Comparison of ENCODE assay signal across 29 cellular contexts in the genomic region with DNA sequence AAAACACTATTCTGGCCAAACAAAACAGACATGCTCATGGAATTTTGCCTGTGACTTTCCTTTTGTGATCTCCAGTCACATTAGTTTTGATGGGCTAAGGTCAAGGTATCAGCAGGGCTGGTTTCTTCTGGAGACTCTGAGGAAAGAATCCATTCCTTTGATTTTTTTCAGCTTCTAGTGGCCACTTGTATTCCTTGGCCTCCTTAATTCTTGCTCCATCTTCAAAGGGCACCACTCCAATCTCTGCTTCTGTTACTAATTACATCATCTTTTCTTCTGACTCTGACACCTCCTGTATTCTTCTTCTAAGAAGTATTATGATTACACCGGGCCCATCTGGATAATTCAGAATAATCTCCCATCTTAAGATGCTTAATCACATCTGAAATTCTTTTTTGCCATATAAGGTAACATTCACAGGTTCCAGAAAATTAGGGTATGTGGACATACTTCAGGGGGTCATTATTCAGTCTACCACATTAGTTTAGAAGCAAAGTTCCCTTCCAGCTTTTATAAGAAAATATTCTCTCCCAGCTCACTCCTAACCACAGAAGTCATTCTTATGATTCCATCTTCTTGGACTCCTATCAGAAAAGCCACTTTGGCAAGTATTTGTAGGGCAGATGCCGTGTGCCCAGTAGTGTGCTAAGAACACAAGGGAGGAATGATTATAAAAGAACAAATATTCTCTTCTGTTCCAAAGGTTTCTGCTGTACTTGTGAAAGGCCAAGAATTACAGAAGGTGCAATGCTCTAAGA. TPM values are rescaled to one million over a fixed set of nuclear protein-coding genes. Genes with fewer than 3 reads are reported as not detected.
DNase-seq lines count a peak whose midpoint lies in the region; ATAC-seq and TF ChIP-seq lines count a peak whose summit lies in the region.
"Had no signal": no experiment of that assay in that cellular context is flagged by ENCODE, and none has a peak within 500 bp of the region (broad histone marks: within the 10 kb centered on the region; RNA-seq: fewer than 3 reads in every experiment).

No MANE protein-coding gene starts in this region.

- H3K79me2 ChIP-seq in osteoblast (ENCODE audit: insufficient read depth, low read length) (no peaks in the 10 kb centered on the region), GM23248 (ENCODE audit: insufficient read depth) (no peaks in the 10 kb centered on the region)

- no peaks in the 10 kb centered on the region for H4K20me1 ChIP-seq in osteoblast (ENCODE audit: insufficient read depth, low read length)
- no peaks in the 10 kb centered on the region for H4K20me1 ChIP-seq in GM23248 (ENCODE audit: insufficient read depth)
- H4K20me1 ChIP-seq: BLaER1 had no signal

- H3K4me2 ChIP-seq in osteoblast (ENCODE audit: insufficient read depth, low read length) (no peak overlapping the region), GM23248 (ENCODE audit: unreplicated experiment) (no peak overlapping the region)
- H3K4me2 ChIP-seq: BLaER1 had no signal

- H3K27me3 ChIP-seq in body of pancreas (no peaks in the 10 kb centered on the region), osteoblast (ENCODE audit: insufficient read depth, low read length) (no peaks in the 10 kb centered on the region), GM23248 (replicated peaks; ENCODE audit: insufficient read depth) (no peaks in the 10 kb centered on the region), ovary (no peaks in the 10 kb centered on the region)
- H3K27me3 ChIP-seq: BLaER1 had no signal

- no peaks in the 10 kb centered on the region for H3F3A ChIP-seq in GM23248 (ENCODE audit: insufficient read depth)

- TF ChIP-seq POLR2A in body of pancreas (IDR thresholded peaks at IDR 0.05) (no peak), ovary (IDR thresholded peaks at IDR 0.05) (no peak)

- H3K27ac ChIP-seq in body of pancreas: peak overlapping the region in 1 of 4 donors; percentile 5
- no peak overlapping the region for H3K27ac ChIP-seq in osteoblast (ENCODE audit: low read depth, low read length)
- H3K27ac ChIP-seq in GM23248: no peak overlapping the region
- no peak overlapping the region for H3K27ac ChIP-seq in ovary
- H3K27ac ChIP-seq: BLaER1, HL-60, SK-N-MC had no signal

- ATAC-seq in body of pancreas: peak; percentile 28
- ATAC-seq: GM12878 had no signal

- H3K9me3 ChIP-seq in body of pancreas (peaks cover 0 to 6% (median 0%) of the 10 kb centered on the region in 3 donors), osteoblast (ENCODE audit: low read depth, low read length) (no peaks in the 10 kb centered on the region), GM23248 (ENCODE audit: low read depth) (no peaks in the 10 kb centered on the region), ovary (no peaks in the 10 kb centered on the region)

- H3K4me1 ChIP-seq in body of pancreas: peaks cover 26% of the 10 kb centered on the region
- no peaks in the 10 kb centered on the region for H3K4me1 ChIP-seq in osteoblast (ENCODE audit: insufficient read depth, low read length)
- H3K4me1 ChIP-seq in GM23248 (ENCODE audit: insufficient read depth): no peaks in the 10 kb centered on the region
- no peaks in the 10 kb centered on the region for H3K4me1 ChIP-seq in ovary (ENCODE audit: insufficient read depth)
- H3K4me1 ChIP-seq: BLaER1 had no signal

- H2AFZ ChIP-seq in osteoblast (ENCODE audit: low read length) (no peak overlapping the region), GM23248 (no peak overlapping the region)

- TF ChIP-seq CTCF in AG10803 (conservative IDR thresholded peaks at IDR 0.05; ENCODE audit: low read length) (no peak), body of pancreas (IDR thresholded peaks at IDR 0.05) (no peak), osteoblast (IDR thresholded peaks at IDR 0.05; ENCODE audit: extremely low read depth, low read depth, low read length) (no peak), ovary (IDR thresholded peaks at IDR 0.05) (no peak)

- in situ Hi-C loops in GM23248 (cut with MboI): no loop called here

- intact Hi-C loops in body of pancreas (cut with DNase I) (no loop called here), ovary (cut with DNase I) (no loop called here)

- no peaks in the 10 kb centered on the region for H3K9me2 ChIP-seq in GM23248 (ENCODE audit: insufficient read depth)

- no peak overlapping the region for H3K4me3 ChIP-seq in AG10803 (ENCODE audit: low read length)
- H3K4me3 ChIP-seq in body of pancreas: no peak overlapping the region
- H3K4me3 ChIP-seq in osteoblast (ENCODE audit: insufficient read depth, low read length): no peak overlapping the region
- no peak overlapping the region for H3K4me3 ChIP-seq in GM23248
- H3K4me3 ChIP-seq in ovary: no peak overlapping the region
- H3K4me3 ChIP-seq: BLaER1, GM12878, SK-N-MC had no signal

- 65 to 66% methylated on average over 2 of the region's 2 CpGs for WGBS in body of pancreas, 2 donors
- WGBS in GM23248 (ENCODE audit: low coverage in 1 of 2, low lambda C conversion rate in 2 of 2, missing lambda C conversion rate in 2 of 2), 2 experiments: 13 to 20% methylated on average over 2 of the region's 2 CpGs
- WGBS in ovary, 3 donors: 25 to 39% (median 34%) methylated on average over 2 of the region's 2 CpGs

- DNase-seq in AG10803 (ENCODE audit: low read depth) (peak; percentile 25), NCI-H524 (lab: John Stamatoyannopoulos, UW) (peak; percentile 15 to 56), body of pancreas (no peak), osteoblast (ENCODE audit: insufficient read length, low spot score, missing footprints) (peak; percentile 50), GM23248 (no peak), NCI-H1930 (lab: John Stamatoyannopoulos, UW) (no peak), ovary (no peak)
- DNase-seq: CD4-positive, alpha-beta T cell; COR-L47; DMS 273 treated with DMSO at 0.1 percent for 48 hours; DMS79 treated with DMSO at 0.1 percent for 48 hours; GOT3; HCEC 1CT; KBM-7; MM.1S; NCI-H1048; NCI-H1417 treated with DMSO at 0.1 percent for 48 hours; NCI-H187; NCI-H2107; NCI-H748 treated with DMSO at 0.1 percent for 48 hours; OCI-M1; SHP77 had no signal

- TF ChIP-seq EP300 in ovary (IDR thresholded peaks at IDR 0.05): no peak

- H3K36me3 ChIP-seq in body of pancreas (replicated peaks in 1 of 2; ENCODE audit: insufficient read depth in 1 of 2, low read depth in 2 of 2) (no peaks in the 10 kb centered on the region), osteoblast (ENCODE audit: insufficient read depth, low read length) (no peaks in the 10 kb centered on the region), GM23248 (ENCODE audit: low read depth) (no peaks in the 10 kb centered on the region), ovary (no peaks in the 10 kb centered on the region)
- H3K36me3 ChIP-seq: BLaER1 had no signal

- no peak overlapping the region for H3K9ac ChIP-seq in GM23248
- H3K9ac ChIP-seq: BLaER1 had no signal

RNA-seq across cellular contexts. Expression of gene FSHB, which starts 56.4 kb away (rescaled TPM):
- not detected for total RNA-seq in body of pancreas
- total RNA-seq in osteoblast: not detected in 2 replicates
- not detected in 2 replicates for total RNA-seq in GM23248 (2014; rRNA removed; shearing (Covaris generic))
- polyA plus RNA-seq in GM23248 (2016; fragmentation: Nextera tagmentation; extraction: Ambion mirVana): not detected in 2 replicates
- not detected for total RNA-seq in ovary
- polyA plus RNA-seq in ovary: not detected
- total RNA-seq: A673; CD4-positive, alpha-beta T cell; GM12878; HT-29; NCI-H460 had no signal
- polyA plus RNA-seq: GM12878 had no signal

Comparison
In these comparisons a context has a peak if more than half of its experiments do, and no peak if none do; other contexts are left out.
1. DNase-seq: peak in AG10803 (single experiment), NCI-H524 (2 of 2) and osteoblast (single experiment); none in body of pancreas (0 of 4), GM23248 (single experiment), NCI-H1930 (0 of 2) and ovary (0 of 5).